In genomic region chr10:78934994-78935602, GRCh38 we compare ENCODE assay signal across 13 cellular contexts.
A peak's percentile ranks its signal among the peaks of the same experiment; 100 is the strongest.
DNase-seq lines count a peak whose midpoint lies in the region; ATAC-seq and TF ChIP-seq lines count a peak whose summit lies in the region.
"Had no signal": no experiment of that assay in that cellular context is flagged by ENCODE, and none has a peak within 500 bp of the region (broad histone marks: within the 10 kb centered on the region; RNA-seq: fewer than 3 reads in every experiment).

No MANE protein-coding gene starts in this region.

- H3K36me3 ChIP-seq in RWPE2 (ENCODE audit: low read depth) (no peaks in the 10 kb centered on the region), spleen (no peaks in the 10 kb centered on the region)
- H3K36me3 ChIP-seq: BE2C had no signal

- TF ChIP-seq POLR2A in spleen (IDR thresholded peaks at IDR 0.05): no peak

- intact Hi-C loops in spleen (cut with DNase I; ENCODE audit: low total_unique reads): no loop called here
- intact Hi-C loops in posterior vena cava (cut with DNase I): no loop called here

- H3K9me3 ChIP-seq in RWPE2 (ENCODE audit: severe bottlenecking): no peaks in the 10 kb centered on the region
- no peaks in the 10 kb centered on the region for H3K9me3 ChIP-seq in spleen
- H3K9me3 ChIP-seq: A549, BE2C had no signal

- 93 to 99% (median 94%) methylated on average over 4 of the region's 4 CpGs for WGBS in spleen, 5 donors

- no peak overlapping the region for H3K4me3 ChIP-seq in RWPE2 (ENCODE audit: severe bottlenecking)
- H3K4me3 ChIP-seq in fibroblast of the aortic adventitia (ENCODE audit: low read depth, low read length): no peak overlapping the region
- H3K4me3 ChIP-seq in spleen: no peak overlapping the region
- H3K4me3 ChIP-seq: A549 had no signal

- DNase-seq in RWPE2 (ENCODE audit: low spot score): no peak
- peak; percentile 22 for DNase-seq in fibroblast of the aortic adventitia (ENCODE audit: low read depth)
- peak; percentile 43 for DNase-seq in spleen
- no peak for DNase-seq in activated CD8-positive, alpha-beta memory T cell treated with anti-CD3 and anti-CD28 coated beads for 24 hours
- no peak for DNase-seq in posterior vena cava (ENCODE audit: low spot score)
- no peak for DNase-seq in mesenteric fat pad (ENCODE audit: low spot score)
- DNase-seq: BE2C; CD4-positive, alpha-beta memory T cell; DMS79; GOT3; H9 had no signal

- TF ChIP-seq CTCF in RWPE2 (IDR thresholded peaks at IDR 0.05; ENCODE audit: poor library complexity, severe bottlenecking): no peak
- no peak for TF ChIP-seq CTCF in fibroblast of the aortic adventitia (IDR thresholded peaks at IDR 0.05; ENCODE audit: insufficient read depth, low read length)
- no peak for TF ChIP-seq CTCF in spleen (IDR thresholded peaks at IDR 0.05 in 8 of 11, conservative IDR thresholded peaks at IDR 0.05 in 3 of 11)

- H3K4me1 ChIP-seq in RWPE2 (ENCODE audit: insufficient read depth, poor library complexity, severe bottlenecking): peaks cover 11% of the 10 kb centered on the region
- peaks cover 0 to 72% (median 31%) of the 10 kb centered on the region in 6 donors for H3K4me1 ChIP-seq in spleen

- no peaks in the 10 kb centered on the region for H3K27me3 ChIP-seq in RWPE2 (ENCODE audit: insufficient read depth, poor library complexity, severe bottlenecking)
- no peaks in the 10 kb centered on the region for H3K27me3 ChIP-seq in spleen (replicated peaks in 1 of 7)
- H3K27me3 ChIP-seq: BE2C had no signal

- H3K27ac ChIP-seq in RWPE2 (ENCODE audit: poor library complexity, severe bottlenecking) (no peak overlapping the region), spleen (peak overlapping the region in 5 of 8 donors; percentile 65 to 84 (median 76))
- H3K27ac ChIP-seq: C4-2B had no signal

- ATAC-seq in RWPE2 (ENCODE audit: low read depth): peak; percentile 11; the same call in 1 of the 3 replicates
- ATAC-seq: A549 had no signal

Comparison
In these comparisons a context has a peak if more than half of its experiments do, and no peak if none do; other contexts are left out.
1. DNase-seq: peak in fibroblast of the aortic adventitia (single experiment) and spleen (single experiment); none in RWPE2 (single experiment), activated CD8-positive, alpha-beta memory T cell treated with anti-CD3 and anti-CD28 coated beads for 24 hours (single experiment), posterior vena cava (single experiment) and mesenteric fat pad (single experiment).